In genomic region chr14:90726656-90727055, GRCh38 we compare ENCODE assay signal across 8 cellular contexts.
DNase-seq lines count a peak whose midpoint lies in the region; ATAC-seq lines count a peak whose summit lies in the region.

No MANE protein-coding gene starts in this region.

- H3K27me3 Mint-ChIP-seq in activated T-helper 1 cell treated with anti-CD3 and anti-CD28 coated beads, Interleukin-12 subunit alpha, Interleukin-12 subunit beta, Interleukin-2, Interleukin-4 antibody, amounts not matched to agents 30 ng/mL and 10 ng/mL and 1 ng/mL, durations not matched to agents 14 hours and 24 hours and 36 hours (ENCODE audit: insufficient read depth), result peaks cover 4% of the 10 kb centered on the region

- H3K27ac Mint-ChIP-seq in activated T-helper 1 cell treated with anti-CD3 and anti-CD28 coated beads, Interleukin-12 subunit alpha, Interleukin-12 subunit beta, Interleukin-2, Interleukin-4 antibody, amounts not matched to agents 30 ng/mL and 10 ng/mL and 1 ng/mL, durations not matched to agents 14 hours and 24 hours and 36 hours, result no peak overlapping the region

- DNase-seq in AG20443 (ENCODE audit: low spot score), result peak; percentile 66
- DNase-seq in NCI-H2107 treated with DMSO at 0.1 percent for 48 hours (lab: John Stamatoyannopoulos, UW; ENCODE audit: unreplicated experiment), result peak; percentile 67
- peak in 41 of 56 donors; percentile 16 to 79 (median 55) for DNase-seq in nucleus accumbens (lab: John Stamatoyannopoulos, UW)
- DNase-seq in HCEC 1CT, result no peak
- no peak for DNase-seq in stimulated activated CD4-positive, alpha-beta T cell treated with anti-CD3 and anti-CD28 coated beads, Interleukin-4, amount 100 ng/mL, for 1 hour
- no peak for DNase-seq in activated T-helper 1 cell treated with anti-CD3 and anti-CD28 coated beads, Interleukin-12 subunit alpha, Interleukin-12 subunit beta, Interleukin-2, Interleukin-4 antibody, amounts not matched to agents 30 ng/mL and 10 ng/mL and 1 ng/mL, durations not matched to agents 14 hours and 24 hours and 36 hours (ENCODE audit: low spot score)
- no peak for DNase-seq in NCI-H1930 (lab: John Stamatoyannopoulos, UW)

- intact Hi-C loops in activated T-helper 1 cell treated with anti-CD3 and anti-CD28 coated beads, Interleukin-12 subunit alpha, Interleukin-12 subunit beta, Interleukin-2, Interleukin-4 antibody, amounts not matched to agents 30 ng/mL and 10 ng/mL and 1 ng/mL, durations not matched to agents 14 hours and 24 hours and 36 hours (cut with micrococcal nuclease), result no loop called here

- no peaks in the 10 kb centered on the region for H3K9me3 Mint-ChIP-seq in activated T-helper 1 cell treated with anti-CD3 and anti-CD28 coated beads, Interleukin-12 subunit alpha, Interleukin-12 subunit beta, Interleukin-2, Interleukin-4 antibody, amounts not matched to agents 30 ng/mL and 10 ng/mL and 1 ng/mL, durations not matched to agents 14 hours and 24 hours and 36 hours

- H3K4me1 Mint-ChIP-seq in activated T-helper 1 cell treated with anti-CD3 and anti-CD28 coated beads, Interleukin-12 subunit alpha, Interleukin-12 subunit beta, Interleukin-2, Interleukin-4 antibody, amounts not matched to agents 30 ng/mL and 10 ng/mL and 1 ng/mL, durations not matched to agents 14 hours and 24 hours and 36 hours (ENCODE audit: low read depth), result no peaks in the 10 kb centered on the region

- H3K4me3 Mint-ChIP-seq in activated T-helper 1 cell treated with anti-CD3 and anti-CD28 coated beads, Interleukin-12 subunit alpha, Interleukin-12 subunit beta, Interleukin-2, Interleukin-4 antibody, amounts not matched to agents 30 ng/mL and 10 ng/mL and 1 ng/mL, durations not matched to agents 14 hours and 24 hours and 36 hours, result no peak overlapping the region

- ATAC-seq in esophagus mucosa, result peak; percentile 90

- no peaks in the 10 kb centered on the region for H3K36me3 Mint-ChIP-seq in activated T-helper 1 cell treated with anti-CD3 and anti-CD28 coated beads, Interleukin-12 subunit alpha, Interleukin-12 subunit beta, Interleukin-2, Interleukin-4 antibody, amounts not matched to agents 30 ng/mL and 10 ng/mL and 1 ng/mL, durations not matched to agents 14 hours and 24 hours and 36 hours (ENCODE audit: low read depth)

Comparison
In these comparisons a context has a peak if more than half of its experiments do, and no peak if none do; other contexts are left out.
1. DNase-seq: peak in AG20443 (single experiment), NCI-H2107 treated with DMSO at 0.1 percent for 48 hours (single experiment) and nucleus accumbens (41 of 56); none in HCEC 1CT (single experiment), stimulated activated CD4-positive, alpha-beta T cell treated with anti-CD3 and anti-CD28 coated beads, Interleukin-4, amount 100 ng/mL, for 1 hour (single experiment), activated T-helper 1 cell treated with anti-CD3 and anti-CD28 coated beads, Interleukin-12 subunit alpha, Interleukin-12 subunit beta, Interleukin-2, Interleukin-4 antibody, amounts not matched to agents 30 ng/mL and 10 ng/mL and 1 ng/mL, durations not matched to agents 14 hours and 24 hours and 36 hours (single experiment) and NCI-H1930 (0 of 2).